ENCODE assay signal across 15 cellular contexts in genomic region chr14:67602071-67602470, GRCh38.
"Had no signal": no experiment of that assay in that cellular context is flagged by ENCODE, and none has a peak within 500 bp of the region (broad histone marks: within the 10 kb centered on the region; RNA-seq: fewer than 3 reads in every experiment).

No MANE protein-coding gene starts in this region.

- H3K9me3 ChIP-seq: ascending aorta, esophagus squamous epithelium, mucosa of descending colon, pancreas, stomach, thoracic aorta had no signal

- H3K9ac ChIP-seq: neural progenitor cell had no signal

- FAIRE-seq: pancreas, urothelium cell line had no signal

- H2AFZ ChIP-seq: neural progenitor cell had no signal

- DNase-seq: activated CD4-positive, alpha-beta T cell treated with anti-CD3 and anti-CD28 coated beads, Interleukin-2, amount 10 ng/mL, durations not matched to agents 24 days and 14 days; activated CD8-positive, alpha-beta memory T cell treated with anti-CD3 and anti-CD28 coated beads for 24 hours; activated gamma-delta T cell treated with Interleukin-2 at 50 U/mL for 16 hours; esophagus squamous epithelium; foreskin fibroblast; glutamatergic neuron; mucosa of descending colon; pancreas; stimulated activated CD4-positive, alpha-beta T cell treated with anti-CD3 and anti-CD28 coated beads, Interleukin-2, amount 100 ng/mL, for 48 hours; stimulated activated CD8-positive, alpha-beta memory T cell treated with anti-CD3 and anti-CD28 coated beads, Interleukin-4, amount 100 ng/mL, for 48 hours; stomach had no signal

- H3K27ac Mint-ChIP-seq: activated CD4-positive, alpha-beta T cell treated with anti-CD3 and anti-CD28 coated beads, Interleukin-2, amount 10 ng/mL, durations not matched to agents 24 days and 14 days; neural progenitor cell had no signal

- H3K36me3 ChIP-seq: ascending aorta, esophagus squamous epithelium, neural progenitor cell, pancreas, stomach, thoracic aorta had no signal

- ATAC-seq: mucosa of descending colon, pancreas had no signal

- H3K4me3 Mint-ChIP-seq: activated CD4-positive, alpha-beta T cell treated with anti-CD3 and anti-CD28 coated beads, Interleukin-2, amount 10 ng/mL, durations not matched to agents 24 days and 14 days; neural progenitor cell had no signal

- H3K27me3 ChIP-seq: ascending aorta, esophagus squamous epithelium, pancreas, stomach had no signal

- H3K27ac ChIP-seq: ascending aorta, esophagus squamous epithelium, neural progenitor cell, pancreas, stomach, thoracic aorta had no signal

- H3K4me3 ChIP-seq: ascending aorta, esophagus squamous epithelium, mucosa of descending colon, neural progenitor cell, pancreas, stomach, thoracic aorta had no signal

- H3K36me3 Mint-ChIP-seq: neural progenitor cell had no signal

- H3K4me2 ChIP-seq: neural progenitor cell had no signal
